Comparison of ENCODE assay signal across 1 cellular context in the genomic region with DNA sequence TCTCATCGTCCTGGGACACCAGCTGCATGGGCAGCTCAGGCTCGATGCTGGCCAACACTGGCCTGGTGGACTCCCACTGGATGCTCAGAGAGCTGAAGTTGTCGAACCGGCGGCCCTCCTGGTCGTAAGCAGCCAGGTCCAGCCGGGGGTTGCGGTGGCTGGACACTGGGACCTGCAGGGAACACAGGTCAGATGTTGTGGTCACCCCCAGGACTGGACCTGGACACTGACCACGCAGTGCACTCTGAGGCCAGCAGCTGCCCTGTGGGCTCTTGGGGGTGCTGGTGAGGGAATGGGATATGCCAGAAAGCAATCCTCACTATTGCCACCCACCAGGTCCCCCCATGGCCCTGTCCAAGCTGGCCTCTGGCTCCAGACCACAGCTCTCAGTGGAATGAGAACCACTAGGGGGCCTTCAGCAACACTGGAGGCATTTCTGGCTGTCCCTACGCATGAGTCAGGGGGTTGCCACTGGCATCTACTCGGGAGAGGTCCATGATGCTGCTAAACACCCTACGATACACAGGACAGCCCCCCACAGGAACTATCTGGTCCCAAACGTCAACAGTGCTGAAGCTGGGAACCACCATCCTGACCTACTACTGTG.
A peak's percentile ranks its signal among the peaks of the same experiment; 100 is the strongest.
TF ChIP-seq lines count a peak whose summit lies in the region.

No MANE protein-coding gene starts in this region.

TF ChIP-seq in K562, 482 proteins besides CTCF, POLR2A, EP300 and RAD21:
- TF ChIP-seq, protein P1, sequence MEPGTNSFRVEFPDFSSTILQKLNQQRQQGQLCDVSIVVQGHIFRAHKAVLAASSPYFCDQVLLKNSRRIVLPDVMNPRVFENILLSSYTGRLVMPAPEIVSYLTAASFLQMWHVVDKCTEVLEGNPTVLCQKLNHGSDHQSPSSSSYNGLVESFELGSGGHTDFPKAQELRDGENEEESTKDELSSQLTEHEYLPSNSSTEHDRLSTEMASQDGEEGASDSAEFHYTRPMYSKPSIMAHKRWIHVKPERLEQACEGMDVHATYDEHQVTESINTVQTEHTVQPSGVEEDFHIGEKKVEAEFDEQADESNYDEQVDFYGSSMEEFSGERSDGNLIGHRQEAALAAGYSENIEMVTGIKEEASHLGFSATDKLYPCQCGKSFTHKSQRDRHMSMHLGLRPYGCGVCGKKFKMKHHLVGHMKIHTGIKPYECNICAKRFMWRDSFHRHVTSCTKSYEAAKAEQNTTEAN (CRISPR knock-in tag; IDR thresholded peaks at IDR 0.05) = no peak
- TF ChIP-seq RBM22 (IDR thresholded peaks at IDR 0.05; ENCODE audit: low read depth, low read length, poor library complexity, severe bottlenecking) (peak; percentile 33), KLF16 (IDR thresholded peaks at IDR 0.05) (no peak), FOXA1 (IDR thresholded peaks at IDR 0.05; ENCODE audit: borderline replicate concordance) (no peak), MYNN (IDR thresholded peaks at IDR 0.05) (no peak), MYNN (CRISPR knock-in tag; IDR thresholded peaks at IDR 0.05) (no peak), ARHGAP35 (IDR thresholded peaks at IDR 0.05; ENCODE audit: partially characterized antibody) (no peak), ZNF175 (CRISPR knock-in tag; IDR thresholded peaks at IDR 0.05; ENCODE audit: low read depth) (no peak), HDAC8 (tag; IDR thresholded peaks at IDR 0.05) (no peak), SRSF1 (IDR thresholded peaks at IDR 0.05; ENCODE audit: low read depth, low read length) (no peak), TCF7L2 (IDR thresholded peaks at IDR 0.05; ENCODE audit: low read depth, low read length) (no peak), CHD1 (IDR thresholded peaks at IDR 0.05; ENCODE audit: low read length) (no peak), ZNF584 (CRISPR knock-in tag; IDR thresholded peaks at IDR 0.05; ENCODE audit: low read depth) (no peak), CHCHD3 (CRISPR knock-in tag; IDR thresholded peaks at IDR 0.05) (no peak), ZKSCAN1 (IDR thresholded peaks at IDR 0.05; ENCODE audit: low read depth, low read length) (no peak), BCOR (IDR thresholded peaks at IDR 0.05) (no peak), MED1 (CRISPR knock-in tag; IDR thresholded peaks at IDR 0.05; ENCODE audit: borderline replicate concordance) (0 out of 2 replicates have a peak, but pooled peaks have one; percentile 17), TEAD4 (IDR thresholded peaks at IDR 0.05; ENCODE audit: low read length) (no peak), TEAD4 (CRISPR knock-in tag; IDR thresholded peaks at IDR 0.05; ENCODE audit: borderline replicate concordance) (no peak), L3MBTL2 (IDR thresholded peaks at IDR 0.05) (no peak), ZNF551 (CRISPR knock-in tag; IDR thresholded peaks at IDR 0.05) (no peak), XRCC4 (IDR thresholded peaks at IDR 0.05; ENCODE audit: extremely low read depth, insufficient read depth, insufficient read length) (no peak)
- TF ChIP-seq, protein P2, sequence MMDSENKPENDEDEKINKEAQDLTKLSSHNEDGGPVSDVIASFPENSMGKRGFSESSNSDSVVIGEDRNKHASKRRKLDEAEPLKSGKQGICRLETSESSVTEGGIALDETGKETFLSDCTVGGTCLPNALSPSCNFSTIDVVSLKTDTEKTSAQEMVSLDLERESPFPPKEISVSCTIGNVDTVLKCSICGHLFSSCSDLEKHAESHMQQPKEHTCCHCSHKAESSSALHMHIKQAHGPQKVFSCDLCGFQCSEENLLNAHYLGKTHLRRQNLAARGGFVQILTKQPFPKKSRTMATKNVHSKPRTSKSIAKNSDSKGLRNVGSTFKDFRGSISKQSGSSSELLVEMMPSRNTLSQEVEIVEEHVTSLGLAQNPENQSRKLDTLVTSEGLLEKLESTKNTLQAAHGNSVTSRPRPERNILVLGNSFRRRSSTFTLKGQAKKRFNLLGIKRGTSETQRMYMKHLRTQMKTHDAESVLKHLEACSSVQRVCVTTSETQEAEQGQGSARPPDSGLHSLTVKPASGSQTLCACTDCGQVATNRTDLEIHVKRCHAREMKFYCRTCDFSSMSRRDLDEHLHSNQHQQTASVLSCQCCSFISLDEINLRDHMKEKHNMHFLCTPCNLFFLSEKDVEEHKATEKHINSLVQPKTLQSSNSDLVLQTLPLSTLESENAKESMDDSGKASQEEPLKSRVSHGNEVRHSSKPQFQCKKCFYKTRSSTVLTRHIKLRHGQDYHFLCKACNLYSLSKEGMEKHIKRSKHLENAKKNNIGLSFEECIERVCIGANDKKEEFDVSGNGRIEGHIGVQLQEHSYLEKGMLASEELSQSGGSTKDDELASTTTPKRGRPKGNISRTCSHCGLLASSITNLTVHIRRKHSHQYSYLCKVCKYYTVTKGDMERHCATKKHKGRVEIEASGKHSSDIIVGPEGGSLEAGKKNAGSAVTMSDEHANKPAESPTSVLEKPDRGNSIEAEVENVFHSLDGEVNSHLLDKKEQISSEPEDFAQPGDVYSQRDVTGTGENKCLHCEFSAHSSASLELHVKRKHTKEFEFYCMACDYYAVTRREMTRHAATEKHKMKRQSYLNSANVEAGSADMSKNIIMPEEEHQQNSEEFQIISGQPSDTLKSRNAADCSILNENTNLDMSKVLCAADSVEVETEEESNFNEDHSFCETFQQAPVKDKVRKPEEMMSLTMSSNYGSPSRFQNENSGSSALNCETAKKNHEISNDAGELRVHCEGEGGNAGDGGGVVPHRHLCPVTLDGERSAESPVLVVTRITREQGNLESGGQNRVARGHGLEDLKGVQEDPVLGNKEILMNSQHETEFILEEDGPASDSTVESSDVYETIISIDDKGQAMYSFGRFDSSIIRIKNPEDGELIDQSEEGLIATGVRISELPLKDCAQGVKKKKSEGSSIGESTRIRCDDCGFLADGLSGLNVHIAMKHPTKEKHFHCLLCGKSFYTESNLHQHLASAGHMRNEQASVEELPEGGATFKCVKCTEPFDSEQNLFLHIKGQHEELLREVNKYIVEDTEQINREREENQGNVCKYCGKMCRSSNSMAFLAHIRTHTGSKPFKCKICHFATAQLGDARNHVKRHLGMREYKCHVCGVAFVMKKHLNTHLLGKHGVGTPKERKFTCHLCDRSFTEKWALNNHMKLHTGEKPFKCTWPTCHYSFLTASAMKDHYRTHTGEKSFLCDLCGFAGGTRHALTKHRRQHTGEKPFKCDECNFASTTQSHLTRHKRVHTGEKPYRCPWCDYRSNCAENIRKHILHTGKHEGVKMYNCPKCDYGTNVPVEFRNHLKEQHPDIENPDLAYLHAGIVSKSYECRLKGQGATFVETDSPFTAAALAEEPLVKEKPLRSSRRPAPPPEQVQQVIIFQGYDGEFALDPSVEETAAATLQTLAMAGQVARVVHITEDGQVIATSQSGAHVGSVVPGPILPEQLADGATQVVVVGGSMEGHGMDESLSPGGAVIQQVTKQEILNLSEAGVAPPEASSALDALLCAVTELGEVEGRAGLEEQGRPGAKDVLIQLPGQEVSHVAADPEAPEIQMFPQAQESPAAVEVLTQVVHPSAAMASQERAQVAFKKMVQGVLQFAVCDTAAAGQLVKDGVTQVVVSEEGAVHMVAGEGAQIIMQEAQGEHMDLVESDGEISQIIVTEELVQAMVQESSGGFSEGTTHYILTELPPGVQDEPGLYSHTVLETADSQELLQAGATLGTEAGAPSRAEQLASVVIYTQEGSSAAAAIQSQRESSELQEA (IDR thresholded peaks at IDR 0.05; ENCODE audit: low read depth) = no peak
- TF ChIP-seq, protein P3, sequence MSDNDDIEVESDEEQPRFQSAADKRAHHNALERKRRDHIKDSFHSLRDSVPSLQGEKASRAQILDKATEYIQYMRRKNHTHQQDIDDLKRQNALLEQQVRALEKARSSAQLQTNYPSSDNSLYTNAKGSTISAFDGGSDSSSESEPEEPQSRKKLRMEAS (CRISPR knock-in tag; IDR thresholded peaks at IDR 0.05) = no peak
- TF ChIP-seq, protein P4, sequence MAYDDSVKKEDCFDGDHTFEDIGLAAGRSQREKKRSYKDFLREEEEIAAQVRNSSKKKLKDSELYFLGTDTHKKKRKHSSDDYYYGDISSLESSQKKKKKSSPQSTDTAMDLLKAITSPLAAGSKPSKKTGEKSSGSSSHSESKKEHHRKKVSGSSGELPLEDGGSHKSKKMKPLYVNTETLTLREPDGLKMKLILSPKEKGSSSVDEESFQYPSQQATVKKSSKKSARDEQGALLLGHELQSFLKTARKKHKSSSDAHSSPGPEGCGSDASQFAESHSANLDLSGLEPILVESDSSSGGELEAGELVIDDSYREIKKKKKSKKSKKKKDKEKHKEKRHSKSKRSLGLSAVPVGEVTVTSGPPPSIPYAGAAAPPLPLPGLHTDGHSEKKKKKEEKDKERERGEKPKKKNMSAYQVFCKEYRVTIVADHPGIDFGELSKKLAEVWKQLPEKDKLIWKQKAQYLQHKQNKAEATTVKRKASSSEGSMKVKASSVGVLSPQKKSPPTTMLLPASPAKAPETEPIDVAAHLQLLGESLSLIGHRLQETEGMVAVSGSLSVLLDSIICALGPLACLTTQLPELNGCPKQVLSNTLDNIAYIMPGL (CRISPR knock-in tag; IDR thresholded peaks at IDR 0.05) = no peak
- TF ChIP-seq, protein P5, sequence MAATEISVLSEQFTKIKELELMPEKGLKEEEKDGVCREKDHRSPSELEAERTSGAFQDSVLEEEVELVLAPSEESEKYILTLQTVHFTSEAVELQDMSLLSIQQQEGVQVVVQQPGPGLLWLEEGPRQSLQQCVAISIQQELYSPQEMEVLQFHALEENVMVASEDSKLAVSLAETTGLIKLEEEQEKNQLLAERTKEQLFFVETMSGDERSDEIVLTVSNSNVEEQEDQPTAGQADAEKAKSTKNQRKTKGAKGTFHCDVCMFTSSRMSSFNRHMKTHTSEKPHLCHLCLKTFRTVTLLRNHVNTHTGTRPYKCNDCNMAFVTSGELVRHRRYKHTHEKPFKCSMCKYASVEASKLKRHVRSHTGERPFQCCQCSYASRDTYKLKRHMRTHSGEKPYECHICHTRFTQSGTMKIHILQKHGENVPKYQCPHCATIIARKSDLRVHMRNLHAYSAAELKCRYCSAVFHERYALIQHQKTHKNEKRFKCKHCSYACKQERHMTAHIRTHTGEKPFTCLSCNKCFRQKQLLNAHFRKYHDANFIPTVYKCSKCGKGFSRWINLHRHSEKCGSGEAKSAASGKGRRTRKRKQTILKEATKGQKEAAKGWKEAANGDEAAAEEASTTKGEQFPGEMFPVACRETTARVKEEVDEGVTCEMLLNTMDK (IDR thresholded peaks at IDR 0.05; ENCODE audit: borderline replicate concordance, insufficient read depth, low read depth, low read length, poor library complexity, severe bottlenecking) = peak; percentile 68
- TF ChIP-seq, protein P6, sequence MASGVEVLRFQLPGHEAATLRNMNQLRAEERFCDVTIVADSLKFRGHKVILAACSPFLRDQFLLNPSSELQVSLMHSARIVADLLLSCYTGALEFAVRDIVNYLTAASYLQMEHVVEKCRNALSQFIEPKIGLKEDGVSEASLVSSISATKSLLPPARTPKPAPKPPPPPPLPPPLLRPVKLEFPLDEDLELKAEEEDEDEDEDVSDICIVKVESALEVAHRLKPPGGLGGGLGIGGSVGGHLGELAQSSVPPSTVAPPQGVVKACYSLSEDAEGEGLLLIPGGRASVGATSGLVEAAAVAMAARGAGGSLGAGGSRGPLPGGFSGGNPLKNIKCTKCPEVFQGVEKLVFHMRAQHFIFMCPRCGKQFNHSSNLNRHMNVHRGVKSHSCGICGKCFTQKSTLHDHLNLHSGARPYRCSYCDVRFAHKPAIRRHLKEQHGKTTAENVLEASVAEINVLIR (CRISPR knock-in tag; IDR thresholded peaks at IDR 0.05) = no peak
- TF ChIP-seq, protein P7, sequence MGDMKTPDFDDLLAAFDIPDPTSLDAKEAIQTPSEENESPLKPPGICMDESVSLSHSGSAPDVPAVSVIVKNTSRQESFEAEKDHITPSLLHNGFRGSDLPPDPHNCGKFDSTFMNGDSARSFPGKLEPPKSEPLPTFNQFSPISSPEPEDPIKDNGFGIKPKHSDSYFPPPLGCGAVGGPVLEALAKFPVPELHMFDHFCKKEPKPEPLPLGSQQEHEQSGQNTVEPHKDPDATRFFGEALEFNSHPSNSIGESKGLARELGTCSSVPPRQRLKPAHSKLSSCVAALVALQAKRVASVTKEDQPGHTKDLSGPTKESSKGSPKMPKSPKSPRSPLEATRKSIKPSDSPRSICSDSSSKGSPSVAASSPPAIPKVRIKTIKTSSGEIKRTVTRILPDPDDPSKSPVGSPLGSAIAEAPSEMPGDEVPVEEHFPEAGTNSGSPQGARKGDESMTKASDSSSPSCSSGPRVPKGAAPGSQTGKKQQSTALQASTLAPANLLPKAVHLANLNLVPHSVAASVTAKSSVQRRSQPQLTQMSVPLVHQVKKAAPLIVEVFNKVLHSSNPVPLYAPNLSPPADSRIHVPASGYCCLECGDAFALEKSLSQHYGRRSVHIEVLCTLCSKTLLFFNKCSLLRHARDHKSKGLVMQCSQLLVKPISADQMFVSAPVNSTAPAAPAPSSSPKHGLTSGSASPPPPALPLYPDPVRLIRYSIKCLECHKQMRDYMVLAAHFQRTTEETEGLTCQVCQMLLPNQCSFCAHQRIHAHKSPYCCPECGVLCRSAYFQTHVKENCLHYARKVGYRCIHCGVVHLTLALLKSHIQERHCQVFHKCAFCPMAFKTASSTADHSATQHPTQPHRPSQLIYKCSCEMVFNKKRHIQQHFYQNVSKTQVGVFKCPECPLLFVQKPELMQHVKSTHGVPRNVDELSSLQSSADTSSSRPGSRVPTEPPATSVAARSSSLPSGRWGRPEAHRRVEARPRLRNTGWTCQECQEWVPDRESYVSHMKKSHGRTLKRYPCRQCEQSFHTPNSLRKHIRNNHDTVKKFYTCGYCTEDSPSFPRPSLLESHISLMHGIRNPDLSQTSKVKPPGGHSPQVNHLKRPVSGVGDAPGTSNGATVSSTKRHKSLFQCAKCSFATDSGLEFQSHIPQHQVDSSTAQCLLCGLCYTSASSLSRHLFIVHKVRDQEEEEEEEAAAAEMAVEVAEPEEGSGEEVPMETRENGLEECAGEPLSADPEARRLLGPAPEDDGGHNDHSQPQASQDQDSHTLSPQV (IDR thresholded peaks at IDR 0.05) = peak; percentile 38
TF ChIP-seq in K562: peak in this region for 4.
